Comparison of ENCODE assay signal across 15 cellular contexts in the genomic region with DNA sequence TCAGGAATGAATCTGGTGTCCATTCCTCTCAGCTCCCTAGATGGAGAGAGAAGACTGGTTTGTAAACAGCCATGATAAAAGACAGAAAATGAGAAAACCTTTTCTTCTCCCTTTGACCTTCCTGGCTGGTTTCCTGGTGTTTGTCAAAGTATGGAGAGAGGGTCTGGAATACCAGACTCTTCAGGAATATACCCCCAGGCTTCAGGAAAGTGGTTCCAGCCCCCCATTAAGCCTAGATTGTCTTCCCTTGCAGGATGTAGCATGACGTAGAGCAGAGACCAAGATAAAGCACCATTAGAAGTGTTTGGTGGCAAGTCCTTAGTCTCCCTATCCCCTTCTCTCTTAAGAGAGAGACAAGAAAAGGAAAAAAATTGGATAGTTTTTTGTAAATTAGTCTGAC. TPM values are rescaled to one million over a fixed set of nuclear protein-coding genes. Genes with fewer than 3 reads are reported as not detected.
DNase-seq lines count a peak whose midpoint lies in the region; ATAC-seq and TF ChIP-seq lines count a peak whose summit lies in the region.
"Had no signal": no experiment of that assay in that cellular context is flagged by ENCODE, and none has a peak within 500 bp of the region (broad histone marks: within the 10 kb centered on the region; RNA-seq: fewer than 3 reads in every experiment).

No MANE protein-coding gene starts in this region.

- WGBS in thyroid gland, 2 donors: 93 to 96% methylated on average over 1 of the region's 1 CpG

- no peak for TF ChIP-seq POLR2A in thyroid gland (IDR thresholded peaks at IDR 0.05)

- no peaks in the 10 kb centered on the region for H3K27me3 Mint-ChIP-seq in activated naive CD4-positive, alpha-beta T cell treated with anti-CD3 and anti-CD28 coated beads for 36 hours (ENCODE audit: low read depth)
- H3K27me3 Mint-ChIP-seq in mesothelial cell of epicardium (ENCODE audit: low read depth): no peaks in the 10 kb centered on the region

- H3K27ac ChIP-seq in thyroid gland: peak overlapping the region; percentile 1 to 70 (median 62)
- H3K27ac ChIP-seq: KMS-11 had no signal

- no peaks in the 10 kb centered on the region for H3K27me3 ChIP-seq in thyroid gland
- H3K27me3 ChIP-seq: MG63 had no signal

- CTCF ChIA-PET in activated naive CD4-positive, alpha-beta T cell treated with anti-CD3 and anti-CD28 coated beads for 36 hours (lab: Charles Lee): interaction anchor here (0.7 to 2.2 kb wide), 5 partner anchors 7 to 219 kb away, joined by 3 to 7 read pairs (median 3); no protein-coding TSS in a partner anchor

- no peaks in the 10 kb centered on the region for H3K36me3 ChIP-seq in thyroid gland

- no peak overlapping the region for H3K4me3 ChIP-seq in thyroid gland (replicated peaks in 1 of 3)
- H3K4me3 ChIP-seq: MG63 had no signal

- H3K4me1 ChIP-seq in thyroid gland: peaks cover 42 to 53% of the 10 kb centered on the region in 2 donors

- H3K9me3 ChIP-seq in thyroid gland: no peaks in the 10 kb centered on the region
- H3K9me3 ChIP-seq: MG63 had no signal

- H3K27ac Mint-ChIP-seq in activated naive CD4-positive, alpha-beta T cell treated with anti-CD3 and anti-CD28 coated beads for 36 hours: peak overlapping the region; percentile 50
- peak overlapping the region in 1 of 2 donors; percentile 89 for H3K27ac Mint-ChIP-seq in activated naive CD4-positive, alpha-beta T cell treated with anti-CD3 and anti-CD28 coated beads, Interleukin-2, amount 50 U/mL, for 72 hours
- H3K27ac Mint-ChIP-seq in mesothelial cell of epicardium: peak overlapping the region; percentile 28

- H3K4me3 Mint-ChIP-seq in activated naive CD4-positive, alpha-beta T cell treated with anti-CD3 and anti-CD28 coated beads for 36 hours: no peak overlapping the region
- H3K4me3 Mint-ChIP-seq in mesothelial cell of epicardium: no peak overlapping the region

- H3K9me3 Mint-ChIP-seq in activated naive CD4-positive, alpha-beta T cell treated with anti-CD3 and anti-CD28 coated beads for 36 hours: no peaks in the 10 kb centered on the region
- no peaks in the 10 kb centered on the region for H3K9me3 Mint-ChIP-seq in activated naive CD4-positive, alpha-beta T cell treated with anti-CD3 and anti-CD28 coated beads, Interleukin-2, amount 50 U/mL, for 72 hours
- H3K9me3 Mint-ChIP-seq in mesothelial cell of epicardium: no peaks in the 10 kb centered on the region

- no peak for ATAC-seq in activated naive CD4-positive, alpha-beta T cell treated with anti-CD3 and anti-CD28 coated beads, Interleukin-2, amount 50 U/mL, for 72 hours
- ATAC-seq: HepG2, PC-3 had no signal

- DNase-seq in activated naive CD4-positive, alpha-beta T cell treated with anti-CD3 and anti-CD28 coated beads for 36 hours: no peak
- DNase-seq in activated naive CD4-positive, alpha-beta T cell treated with anti-CD3 and anti-CD28 coated beads, Interleukin-2, amount 50 U/mL, for 72 hours (ENCODE audit: low spot score in 2 of 2): no peak
- peak; percentile 64 for DNase-seq in ELF-1 (ENCODE audit: low read depth, low spot score)
- no peak for DNase-seq in mesothelial cell of epicardium (ENCODE audit: low spot score in 2 of 2, unreplicated experiment in 2 of 2)
- DNase-seq in thyroid gland: no peak
- DNase-seq in T1000 (lab: John Stamatoyannopoulos, UW): no peak
- DNase-seq in NCI-H1048 (lab: John Stamatoyannopoulos, UW): no peak
- DNase-seq: AML-193, H7, MG63, NCI-H187 treated with DMSO at 0.1 percent for 48 hours, NCI-H446, PC-3 had no signal

- H3K36me3 Mint-ChIP-seq in activated naive CD4-positive, alpha-beta T cell treated with anti-CD3 and anti-CD28 coated beads for 36 hours (ENCODE audit: low read depth): no peaks in the 10 kb centered on the region
- no peaks in the 10 kb centered on the region for H3K36me3 Mint-ChIP-seq in activated naive CD4-positive, alpha-beta T cell treated with anti-CD3 and anti-CD28 coated beads, Interleukin-2, amount 50 U/mL, for 72 hours
- peaks cover 3% of the 10 kb centered on the region for H3K36me3 Mint-ChIP-seq in mesothelial cell of epicardium

- H3K4me1 Mint-ChIP-seq in activated naive CD4-positive, alpha-beta T cell treated with anti-CD3 and anti-CD28 coated beads for 36 hours (ENCODE audit: low read depth): peaks cover 67% of the 10 kb centered on the region
- H3K4me1 Mint-ChIP-seq in mesothelial cell of epicardium: peaks cover 18% of the 10 kb centered on the region

- TF ChIP-seq CTCF in mesothelial cell of epicardium (IDR thresholded peaks at IDR 0.05; ENCODE audit: unreplicated experiment): no peak
- TF ChIP-seq CTCF in thyroid gland (IDR thresholded peaks at IDR 0.05): no peak

- intact Hi-C loops in activated naive CD4-positive, alpha-beta T cell treated with anti-CD3 and anti-CD28 coated beads for 36 hours (cut with micrococcal nuclease): no loop called here
- intact Hi-C loops in thyroid gland (cut with DNase I): no loop called here

RNA-seq across cellular contexts. Expression of a gene that starts 51.1 kb away (rescaled TPM):
- 100 to 1,000 TPM; 202 to 207 TPM for total RNA-seq in activated naive CD4-positive, alpha-beta T cell treated with anti-CD3 and anti-CD28 coated beads for 36 hours
- 100 to 1,000 TPM; 116 to 125 TPM for total RNA-seq in activated naive CD4-positive, alpha-beta T cell treated with anti-CD3 and anti-CD28 coated beads, Interleukin-2, amount 50 U/mL, for 72 hours
- total RNA-seq in mesothelial cell of epicardium (45.5 to 46.7 TPM (median 46.1 TPM) in 3 replicates), thyroid gland (10 to 100 TPM; 34.1 to 50.5 (median 42.6) TPM)
